19 cellular contexts compared by ENCODE assay signal in genomic region chr1:96804649-96805048, GRCh38.
"Had no signal": no experiment of that assay in that cellular context is flagged by ENCODE, and none has a peak within 500 bp of the region (broad histone marks: within the 10 kb centered on the region; RNA-seq: fewer than 3 reads in every experiment).

No MANE protein-coding gene starts in this region.

- H3K36me3 ChIP-seq: uterus had no signal

- H3K27me3 ChIP-seq: brain microvascular endothelial cell, heart left ventricle, tibial nerve, uterus had no signal

- H3K4me3 ChIP-seq: mucosa of descending colon, skin epidermis, tibial nerve, uterus had no signal

- H3K27me3 Mint-ChIP-seq: central memory CD8-positive, alpha-beta T cell; memory B cell; natural killer cell treated with Interleukin-12 subunit alpha and Interleukin-12 subunit beta and Interleukin-15 and Interleukin-18, amount 100 ng/mL, for 72 hours had no signal

- H3K9me3 Mint-ChIP-seq: central memory CD8-positive, alpha-beta T cell; memory B cell; natural killer cell treated with Interleukin-12 subunit alpha and Interleukin-12 subunit beta and Interleukin-15 and Interleukin-18, amount 100 ng/mL, for 72 hours; T-helper 2 cell treated with Interferon-gamma antibody and Interleukin-4, amounts not matched to agents 5 μg/mL and 100 μg/mL, for 36 hours had no signal

- ATAC-seq: left colon; mucosa of descending colon; natural killer cell treated with Interleukin-12 subunit alpha and Interleukin-12 subunit beta and Interleukin-15 and Interleukin-18, amount 100 ng/mL, for 72 hours had no signal

- H3K4me1 ChIP-seq: tibial nerve, uterus had no signal

- H3K27ac Mint-ChIP-seq: memory B cell; natural killer cell treated with Interleukin-12 subunit alpha and Interleukin-12 subunit beta and Interleukin-15 and Interleukin-18, amount 100 ng/mL, for 72 hours; T-helper 2 cell treated with Interferon-gamma antibody and Interleukin-4, amounts not matched to agents 5 μg/mL and 100 μg/mL, for 36 hours had no signal

- H3K27ac ChIP-seq: brain microvascular endothelial cell, skin epidermis, tibial nerve, uterus had no signal

- H3K4me3 Mint-ChIP-seq: central memory CD8-positive, alpha-beta T cell; memory B cell; natural killer cell treated with Interleukin-12 subunit alpha and Interleukin-12 subunit beta and Interleukin-15 and Interleukin-18, amount 100 ng/mL, for 72 hours; T-helper 2 cell treated with Interferon-gamma antibody and Interleukin-4, amounts not matched to agents 5 μg/mL and 100 μg/mL, for 36 hours had no signal

- DNase-seq: activated CD4-positive, alpha-beta T cell treated with anti-CD3 and anti-CD28 coated beads, Interleukin-2, amount 50 U/mL, for 1 hour; activated CD8-positive, alpha-beta memory T cell treated with anti-CD3 and anti-CD28 coated beads for 24 hours; activated naive CD4-positive, alpha-beta T cell; brain microvascular endothelial cell; effector memory CD4-positive, alpha-beta T cell; left colon; mucosa of descending colon; retina; stimulated activated CD4-positive, alpha-beta T cell treated with anti-CD3 and anti-CD28 coated beads, Interleukin-15, amount 100 ng/mL, for 24 hours; stimulated activated CD4-positive, alpha-beta T cell treated with anti-CD3 and anti-CD28 coated beads, Interleukin-4, amount 100 ng/mL, for 1 hour; stimulated activated naive CD4-positive, alpha-beta T cell; uterus had no signal
